ENCODE assay signal across 8 cellular contexts in genomic region chrX:96685205-96686099, GRCh38. TPM values are rescaled to one million over a fixed set of nuclear protein-coding genes. Genes with fewer than 3 reads are reported as not detected.
DNase-seq lines count a peak whose midpoint lies in the region; ATAC-seq and TF ChIP-seq lines count a peak whose summit lies in the region.

No MANE protein-coding gene starts in this region.

- H2BK5ac ChIP-seq in trophoblast cell (ENCODE audit: low read depth, low read length, poor library complexity), result no peak overlapping the region

- TF ChIP-seq CTCF in OCI-LY3 (IDR thresholded peaks at IDR 0.05; ENCODE audit: low read depth, low read length), result no peak

- H3K27me3 ChIP-seq in OCI-LY3 (ENCODE audit: low read depth, low read length), result no peaks in the 10 kb centered on the region
- no peaks in the 10 kb centered on the region for H3K27me3 ChIP-seq in trophoblast cell (ENCODE audit: insufficient read depth, low read length)

- peak overlapping the region; percentile 22 for H3K14ac ChIP-seq in trophoblast cell (ENCODE audit: low read length)

- no peak overlapping the region for H2AK5ac ChIP-seq in trophoblast cell (ENCODE audit: low read length)

- no peak overlapping the region for H2BK120ac ChIP-seq in trophoblast cell (ENCODE audit: insufficient read depth, low read length, poor library complexity)

- peak overlapping the region; percentile 50 for H4K91ac ChIP-seq in trophoblast cell (ENCODE audit: low read depth, low read length)

- H2AFZ ChIP-seq in OCI-LY3 (ENCODE audit: low read depth, low read length), result peak overlapping the region; percentile 85; the same call in 1 of the 2 replicates
- H2AFZ ChIP-seq in trophoblast cell (ENCODE audit: insufficient read depth, low read length, poor library complexity), result peak overlapping the region; percentile 77

- peak overlapping the region; percentile 16 for H4K8ac ChIP-seq in trophoblast cell (ENCODE audit: low read depth, low read length)

- no CpG with 5 or more reads among the region's 38 CpGs for WGBS in trophoblast cell (ENCODE audit: extremely low coverage, insufficient coverage, insufficient read length)

- H3K18ac ChIP-seq in trophoblast cell (ENCODE audit: low read length), result peak overlapping the region; percentile 43

- peak overlapping the region; percentile 20 for H3K4ac ChIP-seq in trophoblast cell (ENCODE audit: low read depth, low read length)

- H3K79me1 ChIP-seq in trophoblast cell (ENCODE audit: low read length), result peaks cover 4% of the 10 kb centered on the region

- H3K4me2 ChIP-seq in OCI-LY3 (ENCODE audit: low read length) (peak overlapping the region; percentile 87), trophoblast cell (ENCODE audit: low read length) (peak overlapping the region; percentile 87)

- DNase-seq in activated gamma-delta T cell treated with Interleukin-2 at 50 U/mL for 16 hours, result peak; percentile 8
- DNase-seq in head of caudate nucleus, result peak; percentile 18 to 87 (median 68)
- peak; percentile 21 to 62 for DNase-seq in trophoblast cell
- DNase-seq in SHP77 (lab: John Stamatoyannopoulos, UW), result no peak

- intact Hi-C loops in head of caudate nucleus (cut with DNase I), result no loop called here

- H3K9me3 ChIP-seq in OCI-LY3 (ENCODE audit: insufficient read depth, low read length) (no peaks in the 10 kb centered on the region), trophoblast cell (ENCODE audit: insufficient read depth, low read depth, low read length) (no peaks in the 10 kb centered on the region)

- peak; percentile 42 for ATAC-seq in GM18511 (IDR thresholded peaks at IDR 0.05; ENCODE audit: unreplicated experiment)
- ATAC-seq in HG02840 (IDR thresholded peaks at IDR 0.05; ENCODE audit: low FRiP score, unreplicated experiment), result peak; percentile 34
- no peak for ATAC-seq in GM21737 (IDR thresholded peaks at IDR 0.05; ENCODE audit: unreplicated experiment)

- H3K4me1 ChIP-seq in OCI-LY3 (ENCODE audit: low read length) (peaks cover 18% of the 10 kb centered on the region), trophoblast cell (ENCODE audit: control insufficient read depth in 1 of 2, insufficient read depth in 2 of 2, low read length in 2 of 2) (peaks cover 0 to 1% of the 10 kb centered on the region in 2 experiments)

- no peaks in the 10 kb centered on the region for H4K20me1 ChIP-seq in OCI-LY3 (ENCODE audit: insufficient read depth, low read length)

- H3K4me3 ChIP-seq in OCI-LY3 (ENCODE audit: low read length), result peak overlapping the region; percentile 94
- peak overlapping the region; percentile 77 for H3K4me3 ChIP-seq in trophoblast cell (ENCODE audit: low read depth, low read length)

- no peaks in the 10 kb centered on the region for H3K36me3 ChIP-seq in OCI-LY3 (replicated peaks; ENCODE audit: low read depth, low read length)
- H3K36me3 ChIP-seq in trophoblast cell (ENCODE audit: control insufficient read depth in 1 of 2, insufficient read depth in 2 of 2, low read length in 2 of 2), result no peaks in the 10 kb centered on the region

- H3K79me2 ChIP-seq in OCI-LY3 (ENCODE audit: low read length) (peaks cover 3% of the 10 kb centered on the region; the same call in 1 of the 2 replicates), trophoblast cell (ENCODE audit: control insufficient read depth, insufficient read depth, low read length, poor library complexity) (peaks cover 4% of the 10 kb centered on the region)

- H2BK12ac ChIP-seq in trophoblast cell (ENCODE audit: low read length), result no peak overlapping the region

- H3K23ac ChIP-seq in trophoblast cell (ENCODE audit: low read length), result no peak overlapping the region

- H3K9ac ChIP-seq in OCI-LY3 (ENCODE audit: low read length) (peak overlapping the region; percentile 90), trophoblast cell (ENCODE audit: low read length) (peak overlapping the region; percentile 64)

- H3K27ac ChIP-seq in OCI-LY3 (ENCODE audit: low read length), result peak overlapping the region; percentile 53
- no peak overlapping the region for H3K27ac ChIP-seq in trophoblast cell (ENCODE audit: low read depth, low read length)

- H4K12ac ChIP-seq in trophoblast cell (ENCODE audit: low read depth, low read length), result peak overlapping the region; percentile 26

RNA-seq across cellular contexts. Expression of gene DIAPH2, which starts 0.8 kb away (rescaled TPM):
- 4.1 and 4.8 TPM in 2 replicates for polyA plus RNA-seq in trophoblast cell (2013)

Comparison
In these comparisons a context has a peak if more than half of its experiments do, and no peak if none do; other contexts are left out.
1. DNase-seq: peak in activated gamma-delta T cell treated with Interleukin-2 at 50 U/mL for 16 hours (single experiment), head of caudate nucleus (42 of 42) and trophoblast cell (2 of 2); none in SHP77 (0 of 2).